20 cellular contexts compared by ENCODE assay signal in genomic region chr2:171824086-171824485, GRCh38.
DNase-seq lines count a peak whose midpoint lies in the region; ATAC-seq and TF ChIP-seq lines count a peak whose summit lies in the region.
"Had no signal": no experiment of that assay in that cellular context is flagged by ENCODE, and none has a peak within 500 bp of the region (broad histone marks: within the 10 kb centered on the region; RNA-seq: fewer than 3 reads in every experiment).

No MANE protein-coding gene starts in this region.

- H3K36me3 ChIP-seq in BE2C = no peaks in the 10 kb centered on the region

- intact Hi-C loops in right cardiac atrium (cut with DNase I) (no loop called here), lower leg skin (cut with DNase I; ENCODE audit: low total_unique reads) (no loop called here)

- H3K27me3 ChIP-seq in HL-60 (ENCODE audit: insufficient read depth, poor library complexity, severe bottlenecking) (no peaks in the 10 kb centered on the region), right cardiac atrium (ENCODE audit: control insufficient read depth, insufficient read depth) (no peaks in the 10 kb centered on the region), BE2C (no peaks in the 10 kb centered on the region)
- H3K27me3 ChIP-seq: body of pancreas, heart right ventricle had no signal

- no peak overlapping the region for H3K4me3 ChIP-seq in AG04449 (ENCODE audit: low read depth, low read length)
- no peak overlapping the region for H3K4me3 ChIP-seq in HL-60 (replicated peaks; ENCODE audit: insufficient read depth, low read length)
- H3K4me3 ChIP-seq in right cardiac atrium (ENCODE audit: low read length) = no peak overlapping the region
- no peak overlapping the region for H3K4me3 ChIP-seq in BE2C (ENCODE audit: low read depth, low read length)
- no peak overlapping the region for H3K4me3 ChIP-seq in lower leg skin (ENCODE audit: low read depth, poor library complexity, severe bottlenecking)
- H3K4me3 ChIP-seq: body of pancreas, heart right ventricle had no signal

- WGBS in right cardiac atrium = 73% methylated on average over 1 of the region's 1 CpG
- WGBS in lower leg skin, 2 donors = 89 to 97% methylated on average over 1 of the region's 1 CpG

- DNase-seq in AG04449 (ENCODE audit: low read depth, low spot score) (peak; percentile 41), HL-60 (ENCODE audit: low read depth in 1 of 2, low spot score in 1 of 2) (peak; percentile 18 to 30), amniotic epithelial cell (ENCODE audit: low read depth) (peak; percentile 87), right cardiac atrium (no peak), kidney glomerular epithelial cell (lab: John Stamatoyannopoulos, UW) (no peak), BE2C (no peak), lower leg skin (ENCODE audit: low spot score in 2 of 2) (no peak), NCI-H1436 treated with DMSO at 0.1 percent for 48 hours (lab: John Stamatoyannopoulos, UW) (no peak)
- DNase-seq: ACHN; activated T-cell treated with anti-CD3 and anti-CD28 coated beads, Interleukin-2, amount 50 U/mL, for 1 hour; body of pancreas; COR-L47; dermis blood vessel endothelial cell; heart right ventricle; NCI-H1048; NCI-H2081 treated with DMSO at 0.1 percent for 48 hours; NCI-H526 treated with DMSO at 0.1 percent for 48 hours; SW 1271 had no signal

- POLR2A ChIA-PET in AG04449 (lab: Yijun Ruan, JAX) = no interaction called here

- peaks cover 1% of the 10 kb centered on the region for H3K4me1 ChIP-seq in right cardiac atrium (ENCODE audit: control insufficient read depth, insufficient read depth, low read length)
- no peaks in the 10 kb centered on the region for H3K4me1 ChIP-seq in BE2C
- H3K4me1 ChIP-seq: body of pancreas, heart right ventricle had no signal

- TF ChIP-seq CTCF in AG04449 (IDR thresholded peaks at IDR 0.05; ENCODE audit: insufficient read depth, low read length, missing control alignments) (no peak), HL-60 (IDR thresholded peaks at IDR 0.05; ENCODE audit: insufficient read depth, low read length) (no peak), BE2C (IDR thresholded peaks at IDR 0.05; ENCODE audit: low read depth, low read length) (no peak), lower leg skin (IDR thresholded peaks at IDR 0.05) (no peak)

- peak; percentile 50 to 69 for ATAC-seq in right cardiac atrium
- ATAC-seq: body of pancreas, Panc1 had no signal

- TF ChIP-seq POLR2A in lower leg skin (IDR thresholded peaks at IDR 0.05) = no peak

- H3K9me3 ChIP-seq in right cardiac atrium (ENCODE audit: control insufficient read depth, low read length) (no peaks in the 10 kb centered on the region), BE2C (no peaks in the 10 kb centered on the region)
- H3K9me3 ChIP-seq: body of pancreas, heart right ventricle had no signal

- H3K27ac ChIP-seq in HL-60 (replicated peaks) (no peak overlapping the region), right cardiac atrium (ENCODE audit: low read length) (no peak overlapping the region)
- H3K27ac ChIP-seq: body of pancreas, epithelial cell of prostate, heart right ventricle had no signal

- CTCF ChIA-PET in AG04449 (lab: Yijun Ruan, JAX) = interaction anchor here (0.7 to 3.2 kb wide), 8 partner anchors 12 to 287 kb away, joined by 3 to 23 read pairs (median 4); partner anchors contain the start of gene DLX2

Comparison
In these comparisons a context has a peak if more than half of its experiments do, and no peak if none do; other contexts are left out.
1. DNase-seq: peak in AG04449 (single experiment), HL-60 (2 of 2) and amniotic epithelial cell (single experiment); none in right cardiac atrium (0 of 3), kidney glomerular epithelial cell (single experiment), BE2C (single experiment), lower leg skin (0 of 2) and NCI-H1436 treated with DMSO at 0.1 percent for 48 hours (single experiment).